Comparison of ENCODE assay signal across 1 cellular context in the genomic region with DNA sequence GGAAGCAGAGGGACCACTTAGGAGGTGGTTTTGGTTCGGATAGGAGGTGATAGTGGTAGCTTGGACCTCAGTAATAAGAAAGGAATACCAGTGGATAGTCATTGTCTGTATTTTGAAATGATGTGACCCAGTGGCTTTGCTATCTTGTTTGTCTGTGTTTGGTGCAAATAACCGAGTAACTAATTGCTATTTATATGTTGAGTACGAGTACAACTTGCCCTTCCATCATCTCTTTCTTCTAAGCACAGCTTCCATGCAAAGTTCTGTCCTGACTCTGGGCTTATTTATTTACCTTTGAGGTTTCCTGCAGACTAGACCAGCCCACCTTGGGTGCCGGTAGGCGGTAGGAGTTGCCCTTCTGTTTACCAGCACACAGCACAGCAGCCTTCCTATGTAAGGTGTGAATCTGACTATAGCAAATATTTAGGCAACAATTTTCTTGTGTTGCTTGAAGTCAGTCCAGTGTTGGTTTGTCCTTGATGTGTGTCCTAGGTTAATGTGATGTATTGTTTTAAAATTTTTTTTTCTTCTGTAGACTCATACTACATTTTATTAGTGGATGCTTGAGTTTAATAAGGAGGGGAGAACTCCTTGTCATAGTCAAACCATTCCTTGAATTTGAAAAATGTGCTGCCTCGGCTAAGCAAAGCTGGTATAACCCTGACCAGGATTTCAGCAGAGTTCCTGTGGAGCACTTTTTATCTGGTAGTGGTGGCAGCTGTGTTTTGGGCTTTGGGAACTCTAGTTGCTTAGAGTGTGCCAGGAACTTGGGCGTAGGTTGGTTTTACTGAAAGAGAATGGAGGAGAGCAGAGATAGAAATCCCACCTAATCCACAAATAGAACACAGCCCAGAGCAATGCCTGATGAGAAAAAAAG.
TF ChIP-seq lines count a peak whose summit lies in the region.

No MANE protein-coding gene starts in this region.

TF ChIP-seq in HepG2, 621 proteins besides CTCF, POLR2A, EP300 and RAD21:
- TF ChIP-seq, protein P1, sequence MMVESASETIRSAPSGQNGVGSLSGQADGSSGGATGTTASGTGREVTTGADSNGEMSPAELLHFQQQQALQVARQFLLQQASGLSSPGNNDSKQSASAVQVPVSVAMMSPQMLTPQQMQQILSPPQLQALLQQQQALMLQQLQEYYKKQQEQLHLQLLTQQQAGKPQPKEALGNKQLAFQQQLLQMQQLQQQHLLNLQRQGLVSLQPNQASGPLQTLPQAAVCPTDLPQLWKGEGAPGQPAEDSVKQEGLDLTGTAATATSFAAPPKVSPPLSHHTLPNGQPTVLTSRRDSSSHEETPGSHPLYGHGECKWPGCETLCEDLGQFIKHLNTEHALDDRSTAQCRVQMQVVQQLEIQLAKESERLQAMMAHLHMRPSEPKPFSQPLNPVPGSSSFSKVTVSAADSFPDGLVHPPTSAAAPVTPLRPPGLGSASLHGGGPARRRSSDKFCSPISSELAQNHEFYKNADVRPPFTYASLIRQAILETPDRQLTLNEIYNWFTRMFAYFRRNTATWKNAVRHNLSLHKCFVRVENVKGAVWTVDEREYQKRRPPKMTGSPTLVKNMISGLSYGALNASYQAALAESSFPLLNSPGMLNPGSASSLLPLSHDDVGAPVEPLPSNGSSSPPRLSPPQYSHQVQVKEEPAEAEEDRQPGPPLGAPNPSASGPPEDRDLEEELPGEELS (CRISPR knock-in tag; IDR thresholded peaks at IDR 0.05): peak; percentile 39; the same call in 1 of the 2 replicates
- TF ChIP-seq, protein P2, sequence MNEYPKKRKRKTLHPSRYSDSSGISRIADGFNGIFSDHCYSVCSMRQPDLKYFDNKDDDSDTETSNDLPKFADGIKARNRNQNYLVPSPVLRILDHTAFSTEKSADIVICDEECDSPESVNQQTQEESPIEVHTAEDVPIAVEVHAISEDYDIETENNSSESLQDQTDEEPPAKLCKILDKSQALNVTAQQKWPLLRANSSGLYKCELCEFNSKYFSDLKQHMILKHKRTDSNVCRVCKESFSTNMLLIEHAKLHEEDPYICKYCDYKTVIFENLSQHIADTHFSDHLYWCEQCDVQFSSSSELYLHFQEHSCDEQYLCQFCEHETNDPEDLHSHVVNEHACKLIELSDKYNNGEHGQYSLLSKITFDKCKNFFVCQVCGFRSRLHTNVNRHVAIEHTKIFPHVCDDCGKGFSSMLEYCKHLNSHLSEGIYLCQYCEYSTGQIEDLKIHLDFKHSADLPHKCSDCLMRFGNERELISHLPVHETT (CRISPR knock-in tag; conservative IDR thresholded peaks at IDR 0.05): no peak
